ENCODE assay signal across 8 cellular contexts in genomic region chr7:47714669-47715607, GRCh38.
DNase-seq lines count a peak whose midpoint lies in the region; ATAC-seq lines count a peak whose summit lies in the region.
"Had no signal": no experiment of that assay in that cellular context is flagged by ENCODE, and none has a peak within 500 bp of the region (broad histone marks: within the 10 kb centered on the region; RNA-seq: fewer than 3 reads in every experiment).

No MANE protein-coding gene starts in this region.

- no peaks in the 10 kb centered on the region for H3K27me3 Mint-ChIP-seq in activated T-cell treated with anti-CD3 and anti-CD28 coated beads, Interleukin-2, amount 50 U/mL, for 24 hours

- no peak overlapping the region for H3K27ac Mint-ChIP-seq in activated T-cell treated with anti-CD3 and anti-CD28 coated beads, Interleukin-2, amount 50 U/mL, for 24 hours

- no peaks in the 10 kb centered on the region for H3K36me3 Mint-ChIP-seq in activated T-cell treated with anti-CD3 and anti-CD28 coated beads, Interleukin-2, amount 50 U/mL, for 24 hours (ENCODE audit: low read depth)

- no peaks in the 10 kb centered on the region for H3K4me1 Mint-ChIP-seq in activated T-cell treated with anti-CD3 and anti-CD28 coated beads, Interleukin-2, amount 50 U/mL, for 24 hours (ENCODE audit: low read depth)

- DNase-seq in GM19240 (ENCODE audit: insufficient read length, low spot score) (peak; percentile 42), KBM-7 (peak; percentile 38), NCI-H446 (lab: John Stamatoyannopoulos, UW) (no peak), GF-D8 (lab: John Stamatoyannopoulos, UW) (no peak)
- DNase-seq in stimulated activated CD4-positive, alpha-beta T cell treated with anti-CD3 and anti-CD28 coated beads, Interleukin-4, amount 100 ng/mL, for 4 hours: no peak
- no peak for DNase-seq in activated T-cell treated with anti-CD3 and anti-CD28 coated beads, Interleukin-2, amount 50 U/mL, for 24 hours
- DNase-seq: stimulated activated CD4-positive, alpha-beta T cell treated with anti-CD3 and anti-CD28 coated beads, Interleukin-1b, Interleukin-23, amount 100 ng/mL, for 48 hours had no signal

- H3K9me3 Mint-ChIP-seq in activated T-cell treated with anti-CD3 and anti-CD28 coated beads, Interleukin-2, amount 50 U/mL, for 24 hours: no peaks in the 10 kb centered on the region

- no peak overlapping the region for H3K4me3 Mint-ChIP-seq in activated T-cell treated with anti-CD3 and anti-CD28 coated beads, Interleukin-2, amount 50 U/mL, for 24 hours

- in situ Hi-C loops in KBM-7 (cut with MboI; ENCODE audit: low pct_unique_long_range_greater_than_20kb, low sequenced_read_pairs): no loop called here

- ATAC-seq in HG02852 (IDR thresholded peaks at IDR 0.05; ENCODE audit: unreplicated experiment): peak; percentile 96

Comparison
In these comparisons a context has a peak if more than half of its experiments do, and no peak if none do; other contexts are left out.
1. DNase-seq: peak in GM19240 (single experiment) and KBM-7 (single experiment); none in stimulated activated CD4-positive, alpha-beta T cell treated with anti-CD3 and anti-CD28 coated beads, Interleukin-4, amount 100 ng/mL, for 4 hours (0 of 2), activated T-cell treated with anti-CD3 and anti-CD28 coated beads, Interleukin-2, amount 50 U/mL, for 24 hours (single experiment), NCI-H446 (0 of 2) and GF-D8 (single experiment).